7 cellular contexts compared by ENCODE assay signal in the genomic region with DNA sequence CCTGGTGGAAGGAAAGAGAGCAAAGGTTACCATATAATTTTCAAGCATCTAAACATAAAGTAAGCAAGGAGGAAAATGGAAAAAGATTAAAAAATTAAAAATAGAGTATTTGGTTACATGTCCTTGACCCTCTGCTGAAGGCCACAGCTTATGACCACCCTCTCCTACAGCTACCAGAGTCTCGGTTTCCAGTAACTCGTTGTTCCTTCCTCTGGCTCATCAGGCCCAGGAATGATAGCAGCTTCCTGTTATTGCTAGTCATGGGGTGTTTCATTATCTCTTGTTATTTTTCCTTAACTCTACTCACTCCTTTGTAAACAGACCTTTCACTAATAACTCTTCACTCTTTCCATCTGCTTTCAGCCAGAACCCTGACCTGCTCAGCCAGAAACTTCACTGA.
"Had no signal": no experiment of that assay in that cellular context is flagged by ENCODE, and none has a peak within 500 bp of the region (broad histone marks: within the 10 kb centered on the region; RNA-seq: fewer than 3 reads in every experiment).

No MANE protein-coding gene starts in this region.

- H3K4me3 ChIP-seq: thyroid gland had no signal

- DNase-seq: activated CD4-positive, alpha-beta memory T cell treated with anti-CD3 and anti-CD28 coated beads for 36 hours; activated gamma-delta T cell; activated T-cell treated with anti-CD3 and anti-CD28 coated beads, Interleukin-2, amount 50 U/mL, for 48 hours; anterior cingulate cortex; effector CD4-positive, alpha-beta T cell; hypothalamus; thyroid gland had no signal
